ENCODE assay signal across 1 cellular context in genomic region chr19:19668230-19669012, GRCh38.
TF ChIP-seq lines count a peak whose summit lies in the region.

Gene ZNF101, plus strand, starts transcription at chr19:19668839. Its CDS starts 125 bp downstream, at chr19:19668964.

TF ChIP-seq in K562, 482 proteins besides CTCF, POLR2A, EP300 and RAD21 (continued from another document and continues in another):
- no peak for TF ChIP-seq CHD7 (IDR thresholded peaks at IDR 0.05; ENCODE audit: low read depth, low read length)
- peak; percentile 74; the same call in 1 of the 2 replicates for TF ChIP-seq NR2C1 (IDR thresholded peaks at IDR 0.05)
- TF ChIP-seq NR2C1 (tag; IDR thresholded peaks at IDR 0.05): peak; percentile 77
- no peak for TF ChIP-seq ZBED1 (IDR thresholded peaks at IDR 0.05)
- no peak for TF ChIP-seq KDM2B (CRISPR knock-in tag; IDR thresholded peaks at IDR 0.05)
- no peak for TF ChIP-seq HNRNPUL1 (IDR thresholded peaks at IDR 0.05; ENCODE audit: low read length)
- no peak for TF ChIP-seq ZNF282 (CRISPR knock-in tag; IDR thresholded peaks at IDR 0.05)
- TF ChIP-seq C11orf30 (IDR thresholded peaks at IDR 0.05; ENCODE audit: low read depth): no peak
- peak; percentile 74 for TF ChIP-seq E2F8 (IDR thresholded peaks at IDR 0.05; ENCODE audit: low read depth, partially characterized antibody)
- no peak for TF ChIP-seq HSF4 (CRISPR knock-in tag; IDR thresholded peaks at IDR 0.05; ENCODE audit: borderline replicate concordance)
- TF ChIP-seq NFYB (IDR thresholded peaks at IDR 0.05; ENCODE audit: extremely low read depth, insufficient read length): peak; percentile 100
- TF ChIP-seq TGIF2 (CRISPR knock-in tag; IDR thresholded peaks at IDR 0.05): no peak
- no peak for TF ChIP-seq CAMTA2 (CRISPR knock-in tag; conservative IDR thresholded peaks at IDR 0.05)
- no peak for TF ChIP-seq GTF3C2 (IDR thresholded peaks at IDR 0.05; ENCODE audit: borderline replicate concordance, extremely low read depth, insufficient read length)
- no peak for TF ChIP-seq DEAF1 (CRISPR knock-in tag; IDR thresholded peaks at IDR 0.05)
- TF ChIP-seq CREB3 (tag; conservative IDR thresholded peaks at IDR 0.05; ENCODE audit: low read depth): no peak
- TF ChIP-seq CBX5 (IDR thresholded peaks at IDR 0.05; ENCODE audit: borderline replicate concordance, low read depth): 0 out of 2 replicates have a peak, but pooled peaks have one; percentile 28
- TF ChIP-seq POLR3G (IDR thresholded peaks at IDR 0.05; ENCODE audit: extremely low read depth, insufficient read length, insufficient replicate concordance): no peak
- TF ChIP-seq PATZ1 (CRISPR knock-in tag; IDR thresholded peaks at IDR 0.05; ENCODE audit: borderline replicate concordance): no peak
- TF ChIP-seq NR0B1 (IDR thresholded peaks at IDR 0.05; ENCODE audit: partially characterized antibody): no peak
- TF ChIP-seq CCAR2 (IDR thresholded peaks at IDR 0.05; ENCODE audit: low read depth, low read length): no peak
- peak; percentile 99 for TF ChIP-seq PKNOX1 (IDR thresholded peaks at IDR 0.05)
- TF ChIP-seq MLX (CRISPR knock-in tag; conservative IDR thresholded peaks at IDR 0.05): no peak
- TF ChIP-seq CEBPB (tag; IDR thresholded peaks at IDR 0.05): no peak
- no peak for TF ChIP-seq SMAD1 (IDR thresholded peaks at IDR 0.05; ENCODE audit: low read depth, low read length, partially characterized antibody)
- no peak for TF ChIP-seq RFX7 (CRISPR knock-in tag; IDR thresholded peaks at IDR 0.05)
